Comparison of ENCODE assay signal across 8 cellular contexts in the genomic region with DNA sequence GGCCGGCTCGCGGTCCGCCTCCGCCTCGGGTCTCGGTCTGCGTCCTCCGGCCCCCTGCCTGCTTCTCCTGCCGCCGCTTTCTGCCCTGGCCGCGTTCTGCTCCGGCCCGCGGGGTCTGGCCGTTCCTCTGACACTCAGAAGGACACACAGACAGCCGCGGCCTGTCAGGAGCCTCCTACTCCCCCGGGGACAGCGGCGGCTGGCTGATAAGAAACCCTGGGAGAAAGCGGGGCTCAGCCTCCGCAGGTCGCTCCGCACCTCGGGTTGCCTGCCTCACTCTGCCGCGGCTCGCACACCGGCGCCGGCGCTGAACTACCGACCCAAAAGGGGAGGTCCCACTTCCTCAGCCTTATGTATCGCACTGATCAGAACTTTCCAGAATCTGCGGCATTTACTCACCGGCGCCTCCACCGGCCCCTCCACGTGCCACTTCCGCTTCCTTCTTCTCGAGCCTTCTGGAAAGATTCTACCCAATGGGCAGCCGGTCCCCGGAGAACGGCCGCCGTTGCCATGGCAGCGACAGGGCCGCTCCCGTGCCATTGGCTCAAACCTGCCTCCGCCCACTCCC. TPM values are rescaled to one million over a fixed set of nuclear protein-coding genes. Genes with fewer than 3 reads are reported as not detected.
DNase-seq lines count a peak whose midpoint lies in the region; ATAC-seq lines count a peak whose summit lies in the region.

A gene (minus strand): TSS at position 322 of the 568 bp plus-strand sequence. CDS start 322 bp downstream, outside the sequence.

- H3K36me3 Mint-ChIP-seq in CD8-positive, alpha-beta memory T cell, result peaks cover 0 to 42% (median 3%) of the 10 kb centered on the region in 3 donors
- H3K36me3 Mint-ChIP-seq in activated CD4-positive, alpha-beta memory T cell treated with anti-CD3 and anti-CD28 coated beads, Interleukin-2, amount 10 ng/mL, durations not matched to agents 7 days and 5 days (ENCODE audit: low read depth), result peaks cover 27% of the 10 kb centered on the region

- peaks cover 39 to 50% (median 49%) of the 10 kb centered on the region in 3 donors for H3K4me1 Mint-ChIP-seq in CD8-positive, alpha-beta memory T cell
- H3K4me1 Mint-ChIP-seq in activated CD4-positive, alpha-beta memory T cell treated with anti-CD3 and anti-CD28 coated beads, Interleukin-2, amount 10 ng/mL, durations not matched to agents 7 days and 5 days, result peaks cover 46% of the 10 kb centered on the region

- H3K4me1 ChIP-seq in CD8-positive, alpha-beta memory T cell (ENCODE audit: insufficient read depth, low read length), result peaks cover 18% of the 10 kb centered on the region
- H3K4me1 ChIP-seq in effector memory CD4-positive, alpha-beta T cell (ENCODE audit: control insufficient read depth, insufficient read depth, low read length, poor library complexity, severe bottlenecking), result peaks cover 13% of the 10 kb centered on the region

- H3K9me3 Mint-ChIP-seq in CD8-positive, alpha-beta memory T cell, result no peaks in the 10 kb centered on the region
- H3K9me3 Mint-ChIP-seq in activated CD4-positive, alpha-beta memory T cell treated with anti-CD3 and anti-CD28 coated beads, Interleukin-2, amount 10 ng/mL, durations not matched to agents 7 days and 5 days, result no peaks in the 10 kb centered on the region

- peak within 1 kb of the TSS; percentile 96 to 100 (median 99) for H3K27ac Mint-ChIP-seq in CD8-positive, alpha-beta memory T cell
- peak within 1 kb of the TSS; percentile 96 for H3K27ac Mint-ChIP-seq in activated CD4-positive, alpha-beta memory T cell treated with anti-CD3 and anti-CD28 coated beads, Interleukin-2, amount 10 ng/mL, durations not matched to agents 7 days and 5 days

- DNase-seq in CD8-positive, alpha-beta memory T cell, result peak; percentile 96 to 100 (median 99)
- peak; percentile 96 for DNase-seq in NCI-H82 treated with DMSO at 0.1 percent for 48 hours (lab: John Stamatoyannopoulos, UW; ENCODE audit: unreplicated experiment)
- peak; percentile 99 for DNase-seq in activated CD4-positive, alpha-beta memory T cell treated with anti-CD3 and anti-CD28 coated beads, Interleukin-2, amount 10 ng/mL, durations not matched to agents 7 days and 5 days
- DNase-seq in effector memory CD4-positive, alpha-beta T cell, result peak; percentile 98 to 99 (median 98)
- DNase-seq in medulla oblongata (ENCODE audit: extremely low spot score), result peak; percentile 99
- peak; percentile 99 for DNase-seq in stimulated activated CD8-positive, alpha-beta memory T cell treated with anti-CD3 and anti-CD28 coated beads, Interleukin-12 subunit alpha, Interleukin-12 subunit beta, amount 100 ng/mL, for 1 hour (ENCODE audit: low read depth)

- H3K27ac ChIP-seq in CD8-positive, alpha-beta memory T cell (ENCODE audit: low read depth, low read length), result peak within 1 kb of the TSS; percentile 97
- H3K27ac ChIP-seq in effector memory CD4-positive, alpha-beta T cell (ENCODE audit: insufficient read depth, low read length, poor library complexity, severe bottlenecking), result peak within 1 kb of the TSS; percentile 90

- H3K4me3 Mint-ChIP-seq in CD8-positive, alpha-beta memory T cell, result peak within 1 kb of the TSS; percentile 90 to 99 (median 96)
- H3K4me3 Mint-ChIP-seq in activated CD4-positive, alpha-beta memory T cell treated with anti-CD3 and anti-CD28 coated beads, Interleukin-2, amount 10 ng/mL, durations not matched to agents 7 days and 5 days, result peak within 1 kb of the TSS; percentile 94

- H3K27me3 Mint-ChIP-seq in CD8-positive, alpha-beta memory T cell, result peaks cover 0 to 4% of the 10 kb centered on the region in 2 donors
- no peaks in the 10 kb centered on the region for H3K27me3 Mint-ChIP-seq in activated CD4-positive, alpha-beta memory T cell treated with anti-CD3 and anti-CD28 coated beads, Interleukin-2, amount 10 ng/mL, durations not matched to agents 7 days and 5 days

- H3K36me3 ChIP-seq in CD8-positive, alpha-beta memory T cell (ENCODE audit: insufficient read depth, low read length), result peaks cover 7% of the 10 kb centered on the region
- H3K36me3 ChIP-seq in effector memory CD4-positive, alpha-beta T cell (ENCODE audit: control insufficient read depth, insufficient read depth, low read length), result no peaks in the 10 kb centered on the region

- H3K27me3 ChIP-seq in CD8-positive, alpha-beta memory T cell (ENCODE audit: insufficient read depth, low read length, poor library complexity, severe bottlenecking), result no peaks in the 10 kb centered on the region
- no peaks in the 10 kb centered on the region for H3K27me3 ChIP-seq in effector memory CD4-positive, alpha-beta T cell (replicated peaks; ENCODE audit: control insufficient read depth, insufficient read depth, low read length, poor library complexity, severe bottlenecking)

- peak within 1 kb of the TSS; percentile 98 for H3K4me3 ChIP-seq in CD8-positive, alpha-beta memory T cell (ENCODE audit: low read length)
- H3K4me3 ChIP-seq in effector memory CD4-positive, alpha-beta T cell (ENCODE audit: insufficient read depth, low read depth, low read length, poor library complexity, severe bottlenecking), result peak within 1 kb of the TSS; percentile 95

- POLR2A ChIA-PET in CD8-positive, alpha-beta memory T cell (lab: Charles Lee), result interaction anchor here (0.6 to 2.0 kb wide), 2 partner anchors 38 to 39 kb away, joined by 4 to 10 read pairs; a partner anchor contains a TSS
- POLR2A ChIA-PET in activated CD4-positive, alpha-beta memory T cell treated with anti-CD3 and anti-CD28 coated beads, Interleukin-2, amount 10 ng/mL, durations not matched to agents 7 days and 5 days (lab: Charles Lee), result interaction anchor here (0.8 to 2.7 kb wide), 6 partner anchors 8 to 117 kb away, joined by 4 to 20 read pairs (median 11); no protein-coding TSS in a partner anchor

- ATAC-seq in GM19438 (IDR thresholded peaks at IDR 0.05; ENCODE audit: low read depth, unreplicated experiment), result peak; percentile 76
- peak; percentile 49 for ATAC-seq in HG03575 (IDR thresholded peaks at IDR 0.05; ENCODE audit: extremely low read depth, insufficient number of reproducible peaks, low FRiP score, unreplicated experiment)

- CTCF ChIA-PET in CD8-positive, alpha-beta memory T cell (lab: Charles Lee), result no interaction called here
- CTCF ChIA-PET in activated CD4-positive, alpha-beta memory T cell treated with anti-CD3 and anti-CD28 coated beads, Interleukin-2, amount 10 ng/mL, durations not matched to agents 7 days and 5 days (lab: Charles Lee), result interaction anchor here (1.8 to 5.2 kb wide), 2 partner anchors 38 to 183 kb away, joined by 7 to 19 read pairs; a partner anchor contains a TSS

- no peaks in the 10 kb centered on the region for H3K9me3 ChIP-seq in CD8-positive, alpha-beta memory T cell (ENCODE audit: low read length)
- H3K9me3 ChIP-seq in effector memory CD4-positive, alpha-beta T cell (ENCODE audit: control insufficient read depth, low read length), result no peaks in the 10 kb centered on the region

RNA-seq across cellular contexts. Expression of the gene that starts here (rescaled TPM):
- 100 to 1,000 TPM; 316 to 329 TPM for total RNA-seq in CD8-positive, alpha-beta memory T cell
- polyA plus RNA-seq in CD8-positive, alpha-beta memory T cell, result 50.5 TPM
- total RNA-seq in activated CD4-positive, alpha-beta memory T cell treated with anti-CD3 and anti-CD28 coated beads, Interleukin-2, amount 10 ng/mL, durations not matched to agents 7 days and 5 days, result 100 to 1,000 TPM in 1 of 2 experiments, 10 to 100 TPM in 1; 95.4 to 103 TPM

Comparison
In these comparisons a context has a peak if more than half of its experiments do, and no peak if none do; other contexts are left out.
1. Peak in every context shown above with its lines: DNase-seq, ATAC-seq, H3K4me3 ChIP-seq and H3K27ac ChIP-seq.